In genomic region chr12:33710548-33710947, GRCh38 we compare ENCODE assay signal across 34 cellular contexts.
"Had no signal": no experiment of that assay in that cellular context is flagged by ENCODE, and none has a peak within 500 bp of the region (broad histone marks: within the 10 kb centered on the region; RNA-seq: fewer than 3 reads in every experiment).

No MANE protein-coding gene starts in this region.

- H3K27me3 Mint-ChIP-seq: activated B cell treated with CpG ODN at 0.5 μM for 24 hours; activated CD4-positive, alpha-beta memory T cell treated with anti-CD3 and anti-CD28 coated beads for 36 hours; activated CD4-positive, alpha-beta T cell treated with anti-CD3 and anti-CD28 coated beads, Interleukin-2, amount 10 ng/mL, durations not matched to agents 24 days and 14 days; activated CD8-positive, alpha-beta T cell treated with anti-CD3 and anti-CD28 coated beads for 36 hours; activated naive CD8-positive, alpha-beta T cell treated with anti-CD3 and anti-CD28 coated beads for 36 hours; activated T-helper 17 cell treated with anti-CD3 and anti-CD28 coated beads, Interleukin-2, amount 50 U/mL, for 72 hours; central memory CD8-positive, alpha-beta T cell had no signal

- DNase-seq: activated B cell treated with CpG ODN at 0.5 μM for 24 hours; activated CD4-positive, alpha-beta memory T cell treated with anti-CD3 and anti-CD28 coated beads for 36 hours; activated CD4-positive, alpha-beta T cell treated with anti-CD3 and anti-CD28 coated beads for 4 hours; activated CD4-positive, alpha-beta T cell treated with anti-CD3 and anti-CD28 coated beads, Interleukin-2, amount 10 ng/mL, durations not matched to agents 24 days and 14 days; activated CD4-positive, alpha-beta T cell treated with anti-CD3 and anti-CD28 coated beads, Interleukin-2, amount 50 U/mL, for 1 hour; activated CD4-positive, alpha-beta T cell treated with anti-CD3 and anti-CD28 coated beads, Interleukin-2, amount 50 U/mL, for 4 hours; activated CD4-positive, CD25-positive, alpha-beta regulatory T cell treated with anti-CD3 and anti-CD28 coated beads, Interleukin-2, amount 50 U/mL, for 72 hours; activated CD8-positive, alpha-beta memory T cell treated with anti-CD3 and anti-CD28 coated beads, Interleukin-2, amount 50 U/mL, for 4 hours; activated CD8-positive, alpha-beta T cell treated with anti-CD3 and anti-CD28 coated beads for 36 hours; activated effector memory CD4-positive, alpha-beta T cell treated with anti-CD3 and anti-CD28 coated beads, Interleukin-2, amount 50 U/mL, for 16 hours; activated gamma-delta T cell treated with Interleukin-2 at 50 U/mL for 16 hours; activated naive CD4-positive, alpha-beta T cell; activated naive CD4-positive, alpha-beta T cell treated with anti-CD3 and anti-CD28 coated beads for 36 hours; activated naive CD4-positive, alpha-beta T cell treated with anti-CD3 and anti-CD28 coated beads, Interleukin-2, amount 50 U/mL, for 16 hours; activated naive CD8-positive, alpha-beta T cell treated with anti-CD3 and anti-CD28 coated beads for 36 hours; activated T-cell treated with anti-CD3 and anti-CD28 coated beads for 4 hours; activated T-cell treated with anti-CD3 and anti-CD28 coated beads, Interleukin-2, amount 50 U/mL, for 1 hour; activated T-cell treated with anti-CD3 and anti-CD28 coated beads, Interleukin-2, amount 50 U/mL, for 4 hours; activated T-cell treated with anti-CD3 and anti-CD28 coated beads, Interleukin-2, amount 50 U/mL, for 72 hours; amygdala; anterior cingulate cortex; cerebellar nuclear complex; T-helper 2 cell; T-helper 9 cell had no signal

- H3K27ac Mint-ChIP-seq: activated B cell treated with CpG ODN at 0.5 μM for 24 hours; activated CD4-positive, alpha-beta memory T cell treated with anti-CD3 and anti-CD28 coated beads for 36 hours; activated CD4-positive, alpha-beta T cell treated with anti-CD3 and anti-CD28 coated beads, Interleukin-2, amount 10 ng/mL, durations not matched to agents 24 days and 14 days; activated CD8-positive, alpha-beta T cell treated with anti-CD3 and anti-CD28 coated beads for 36 hours; activated naive CD4-positive, alpha-beta T cell treated with anti-CD3 and anti-CD28 coated beads for 36 hours; activated naive CD4-positive, alpha-beta T cell treated with anti-CD3 and anti-CD28 coated beads, Interleukin-2, amount 50 U/mL, for 72 hours; activated naive CD8-positive, alpha-beta T cell treated with anti-CD3 and anti-CD28 coated beads for 36 hours; activated T-cell treated with anti-CD3 and anti-CD28 coated beads, Interleukin-2, amount 50 U/mL, for 72 hours; activated T-helper 1 cell treated with anti-CD3 and anti-CD28 coated beads, Interleukin-12 subunit alpha, Interleukin-12 subunit beta, Interleukin-2, Interleukin-4 antibody, amounts not matched to agents 30 ng/mL and 10 ng/mL and 1 ng/mL, durations not matched to agents 14 hours and 24 hours and 36 hours; activated T-helper 17 cell treated with anti-CD3 and anti-CD28 coated beads, Interleukin-2, amount 50 U/mL, for 72 hours; brain; T-helper 1 cell treated with Interleukin-12 subunit alpha and Interleukin-12 subunit beta and Interleukin-4 antibody, amounts not matched to agents 30 μg/mL and 1 μg/mL, for 36 hours; T-helper 2 cell treated with Interferon-gamma antibody and Interleukin-4, amounts not matched to agents 5 μg/mL and 100 μg/mL, for 36 hours had no signal

- H3K36me3 ChIP-seq: ascending aorta, cardiac muscle cell had no signal

- H3K4me3 Mint-ChIP-seq: activated B cell treated with CpG ODN at 0.5 μM for 24 hours; activated CD4-positive, alpha-beta memory T cell treated with anti-CD3 and anti-CD28 coated beads for 36 hours; activated CD4-positive, alpha-beta T cell treated with anti-CD3 and anti-CD28 coated beads, Interleukin-2, amount 10 ng/mL, durations not matched to agents 24 days and 14 days; activated CD8-positive, alpha-beta T cell treated with anti-CD3 and anti-CD28 coated beads for 36 hours; activated naive CD4-positive, alpha-beta T cell treated with anti-CD3 and anti-CD28 coated beads for 36 hours; activated naive CD8-positive, alpha-beta T cell treated with anti-CD3 and anti-CD28 coated beads for 36 hours; activated T-cell treated with anti-CD3 and anti-CD28 coated beads, Interleukin-2, amount 50 U/mL, for 4 hours; activated T-cell treated with anti-CD3 and anti-CD28 coated beads, Interleukin-2, amount 50 U/mL, for 72 hours; activated T-helper 1 cell treated with anti-CD3 and anti-CD28 coated beads, Interleukin-12 subunit alpha, Interleukin-12 subunit beta, Interleukin-2, Interleukin-4 antibody, amounts not matched to agents 30 ng/mL and 10 ng/mL and 1 ng/mL, durations not matched to agents 14 hours and 24 hours and 36 hours; activated T-helper 17 cell treated with anti-CD3 and anti-CD28 coated beads, Interleukin-2, amount 50 U/mL, for 72 hours; brain; central memory CD8-positive, alpha-beta T cell; T-helper 1 cell treated with Interleukin-12 subunit alpha and Interleukin-12 subunit beta and Interleukin-4 antibody, amounts not matched to agents 30 μg/mL and 1 μg/mL, for 36 hours; T-helper 2 cell treated with Interferon-gamma antibody and Interleukin-4, amounts not matched to agents 5 μg/mL and 100 μg/mL, for 36 hours had no signal

- ATAC-seq: activated CD8-positive, alpha-beta T cell treated with anti-CD3 and anti-CD28 coated beads for 36 hours; activated naive CD4-positive, alpha-beta T cell treated with anti-CD3 and anti-CD28 coated beads, Interleukin-2, amount 50 U/mL, for 72 hours; activated T-cell treated with anti-CD3 and anti-CD28 coated beads, Interleukin-2, amount 50 U/mL, for 4 hours; activated T-cell treated with anti-CD3 and anti-CD28 coated beads, Interleukin-2, amount 50 U/mL, for 72 hours; activated T-helper 17 cell treated with anti-CD3 and anti-CD28 coated beads, Interleukin-2, amount 50 U/mL, for 72 hours had no signal

- H3K9me3 Mint-ChIP-seq: activated B cell treated with CpG ODN at 0.5 μM for 24 hours; activated CD4-positive, alpha-beta T cell treated with anti-CD3 and anti-CD28 coated beads, Interleukin-2, amount 10 ng/mL, durations not matched to agents 24 days and 14 days; activated naive CD8-positive, alpha-beta T cell treated with anti-CD3 and anti-CD28 coated beads for 36 hours; activated T-cell treated with anti-CD3 and anti-CD28 coated beads, Interleukin-2, amount 50 U/mL, for 72 hours; activated T-helper 1 cell treated with anti-CD3 and anti-CD28 coated beads, Interleukin-12 subunit alpha, Interleukin-12 subunit beta, Interleukin-2, Interleukin-4 antibody, amounts not matched to agents 30 ng/mL and 10 ng/mL and 1 ng/mL, durations not matched to agents 14 hours and 24 hours and 36 hours; activated T-helper 17 cell treated with anti-CD3 and anti-CD28 coated beads, Interleukin-2, amount 50 U/mL, for 72 hours; central memory CD8-positive, alpha-beta T cell; T-helper 1 cell treated with Interleukin-12 subunit alpha and Interleukin-12 subunit beta and Interleukin-4 antibody, amounts not matched to agents 30 μg/mL and 1 μg/mL, for 36 hours; T-helper 2 cell treated with Interferon-gamma antibody and Interleukin-4, amounts not matched to agents 5 μg/mL and 100 μg/mL, for 36 hours had no signal

- H3K27ac ChIP-seq: ascending aorta, cardiac muscle cell, VCaP had no signal

- H3K4me3 ChIP-seq: ascending aorta, cardiac muscle cell had no signal

- H3K4me1 Mint-ChIP-seq: activated B cell treated with CpG ODN at 0.5 μM for 24 hours; activated CD4-positive, alpha-beta T cell treated with anti-CD3 and anti-CD28 coated beads, Interleukin-2, amount 10 ng/mL, durations not matched to agents 24 days and 14 days; activated naive CD8-positive, alpha-beta T cell treated with anti-CD3 and anti-CD28 coated beads for 36 hours; activated T-helper 17 cell treated with anti-CD3 and anti-CD28 coated beads, Interleukin-2, amount 50 U/mL, for 72 hours; brain; central memory CD8-positive, alpha-beta T cell had no signal

- H3K27me3 ChIP-seq: ascending aorta, cardiac muscle cell had no signal

- H3K9me3 ChIP-seq: ascending aorta had no signal

- H3K36me3 Mint-ChIP-seq: activated CD4-positive, alpha-beta memory T cell treated with anti-CD3 and anti-CD28 coated beads for 36 hours; activated naive CD4-positive, alpha-beta T cell treated with anti-CD3 and anti-CD28 coated beads, Interleukin-2, amount 50 U/mL, for 72 hours; activated naive CD8-positive, alpha-beta T cell treated with anti-CD3 and anti-CD28 coated beads for 36 hours; brain had no signal
